8 cellular contexts compared by ENCODE assay signal in the genomic region with DNA sequence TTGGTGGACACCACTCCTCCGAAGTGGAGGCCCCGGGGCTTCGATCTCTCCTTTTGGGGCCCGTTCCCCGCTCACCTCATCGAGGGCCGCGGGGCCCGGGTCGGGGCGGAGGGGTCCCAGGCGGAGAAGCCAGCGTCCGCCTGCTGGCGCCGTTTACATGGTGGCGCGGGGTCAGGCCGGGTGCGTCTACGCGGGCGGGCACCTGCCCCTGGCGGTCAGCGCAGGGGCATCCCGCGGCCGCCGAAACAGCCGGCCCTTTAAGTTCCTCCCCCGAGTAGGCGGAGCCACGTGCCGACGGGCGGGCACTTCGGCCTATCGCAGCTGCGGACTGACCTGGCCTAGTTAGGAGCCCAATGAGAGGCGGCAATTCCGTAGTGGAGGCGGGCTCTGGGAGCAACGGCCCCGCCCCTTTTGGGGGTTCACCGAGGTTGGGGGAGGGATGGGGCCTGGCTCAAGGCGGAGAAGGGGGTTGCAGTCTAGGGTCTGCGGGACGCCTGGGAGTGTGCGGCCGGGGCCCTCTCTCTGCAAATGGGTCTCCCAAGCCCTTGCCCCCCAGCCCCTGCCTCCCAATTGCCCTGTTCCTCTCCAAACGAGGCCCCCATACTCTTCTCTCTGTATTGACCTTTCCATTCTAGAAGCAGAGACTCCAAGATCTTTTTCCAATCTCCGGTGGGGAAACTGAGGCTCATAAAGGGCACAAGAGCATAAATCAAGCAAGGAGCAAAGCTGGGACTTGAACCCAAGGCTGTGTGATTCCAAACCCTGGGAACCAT. TPM values are rescaled to one million over a fixed set of nuclear protein-coding genes. Genes with fewer than 3 reads are reported as not detected.
DNase-seq lines count a peak whose midpoint lies in the region; ATAC-seq, FAIRE-seq and TF ChIP-seq lines count a peak whose summit lies in the region.

Gene ABHD8 (minus strand): TSS at position 259 of the 773 bp plus-strand sequence. CDS start 1,809 bp downstream, outside the sequence.

- no peak within 1 kb of the TSS for H3K23ac ChIP-seq in IMR-90 (ENCODE audit: low read depth, low read length)

- in situ Hi-C loops in IMR-90 (cut with MboI; ENCODE audit: low sequenced_read_pairs) = no loop called here

- dilution Hi-C loops in IMR-90 (cut with HindIII; ENCODE audit: low sequenced_read_pairs, unreplicated experiment) = no loop called here

- H3K9ac ChIP-seq in IMR-90 (ENCODE audit: low read depth, low read length) = peak within 1 kb of the TSS; percentile 35
- peak within 1 kb of the TSS; percentile 52 to 72 for H3K9ac ChIP-seq in mucosa of rectum (ENCODE audit: low read depth in 1 of 2, low read length in 2 of 2)

- 1% methylated on average over 43 of the region's 52 CpGs; no CpG with 5 or more reads in 1 of the 2 experiments for WGBS in IMR-90 (ENCODE audit: extremely low coverage in 2 of 2, insufficient read length in 1 of 2), 2 experiments

- H3K4ac ChIP-seq in IMR-90 (ENCODE audit: low read depth, low read length) = peak within 1 kb of the TSS; percentile 68; the same call in 1 of the 2 replicates

- H3K18ac ChIP-seq in IMR-90 (ENCODE audit: low read depth, low read length) = 0 out of 2 replicates have a peak within 1 kb of the TSS, but pooled peaks have one; percentile 2

- peak within 1 kb of the TSS; percentile 66 for H3K14ac ChIP-seq in IMR-90 (replicated peaks; ENCODE audit: low read depth, low read length)

- TF ChIP-seq CTCF in D721Med (IDR thresholded peaks at IDR 0.05; ENCODE audit: insufficient read depth, missing control alignments) (no peak), IMR-90 (conservative IDR thresholded peaks at IDR 0.05; ENCODE audit: low read depth, low read length) (peak; percentile 51), OCI-LY7 (conservative IDR thresholded peaks at IDR 0.05; ENCODE audit: low read length) (peak; percentile 39)

- no peak within 1 kb of the TSS; the same call in 1 of the 2 replicates for H2BK20ac ChIP-seq in IMR-90 (ENCODE audit: low read depth, low read length)

- H2AK5ac ChIP-seq in IMR-90 (ENCODE audit: low read depth, low read length) = peak within 1 kb of the TSS; percentile 90

- intact Hi-C loops in IMR-90 (cut with micrococcal nuclease) (loop anchor here (1.0 kb wide), 1 partner anchor 11 kb away; no protein-coding TSS in a partner anchor), OCI-LY7 (cut with micrococcal nuclease; ENCODE audit: unreplicated experiment) (no loop called here)

- peak within 1 kb of the TSS; percentile 90 for H2AFZ ChIP-seq in IMR-90 (replicated peaks; ENCODE audit: low read length, poor library complexity)
- peak within 1 kb of the TSS; percentile 29; the same call in 1 of the 2 replicates for H2AFZ ChIP-seq in OCI-LY7 (ENCODE audit: low read length)

- H3K4me3 ChIP-seq in IMR-90 (ENCODE audit: insufficient read depth, low read depth, low read length) (peak within 1 kb of the TSS; percentile 61), OCI-LY7 (ENCODE audit: low read depth, low read length, poor library complexity, severe bottlenecking) (peak within 1 kb of the TSS; percentile 74), mucosa of rectum (ENCODE audit: low read length in 2 of 2) (peak within 1 kb of the TSS; percentile 65 to 67)

- peak within 1 kb of the TSS; percentile 96 for H4K8ac ChIP-seq in IMR-90 (ENCODE audit: low read depth in 2 of 2, low read length in 2 of 2)

- H2BK120ac ChIP-seq in IMR-90 (ENCODE audit: low read depth, low read length) = peak within 1 kb of the TSS; percentile 53; the same call in 1 of the 2 replicates

- H3K4me2 ChIP-seq in IMR-90 (ENCODE audit: low read depth, low read length) = peak within 1 kb of the TSS; percentile 90
- peak within 1 kb of the TSS; percentile 95 for H3K4me2 ChIP-seq in OCI-LY7 (ENCODE audit: low read length)

- H3K9me3 ChIP-seq in IMR-90 (ENCODE audit: control insufficient read depth, insufficient read depth, low read length) = peaks cover under 1% of the 10 kb centered on the region; the same call in 1 of the 2 replicates
- H3K9me3 ChIP-seq in OCI-LY7 (ENCODE audit: low read length) = no peaks in the 10 kb centered on the region
- no peaks in the 10 kb centered on the region for H3K9me3 ChIP-seq in mucosa of rectum (ENCODE audit: control insufficient read depth in 2 of 2, low read length in 2 of 2)

- peak; percentile 51 for ATAC-seq in GM21423 (IDR thresholded peaks at IDR 0.05; ENCODE audit: unreplicated experiment)
- peak; percentile 89 for ATAC-seq in IMR-90 (ENCODE audit: low read depth)

- H3K4me1 ChIP-seq in IMR-90 (ENCODE audit: control insufficient read depth, insufficient read depth, low read length) = peaks cover 8% of the 10 kb centered on the region
- H3K4me1 ChIP-seq in OCI-LY7 (ENCODE audit: insufficient read depth, low read length, poor library complexity, severe bottlenecking) = peaks cover 40% of the 10 kb centered on the region
- H3K4me1 ChIP-seq in mucosa of rectum (ENCODE audit: control insufficient read depth in 2 of 2, insufficient read depth in 2 of 2, low read length in 2 of 2) = peaks cover 29 to 34% of the 10 kb centered on the region in 2 donors

- H3K79me1 ChIP-seq in IMR-90 (ENCODE audit: low read depth in 1 of 2, low read length in 2 of 2) = peaks cover 21 to 48% of the 10 kb centered on the region in 2 experiments

- peak within 1 kb of the TSS; percentile 55 for H2BK5ac ChIP-seq in IMR-90 (ENCODE audit: low read depth, low read length, poor library complexity, severe bottlenecking)

- peak within 1 kb of the TSS; percentile 76 for H4K5ac ChIP-seq in IMR-90 (ENCODE audit: low read depth, low read length)

- DNase-seq in D721Med (ENCODE audit: insufficient read length, low spot score) (peak; percentile 78), IMR-90 (peak; percentile 94), OCI-LY7 (ENCODE audit: low spot score) (peak; percentile 98), erythroblast (lab: John Stamatoyannopoulos, UW) (peak; percentile 97)
- DNase-seq in activated T-cell treated with anti-CD3 and anti-CD28 coated beads, Interleukin-2, amount 50 U/mL, for 1 hour = peak; percentile 94
- DNase-seq in stimulated activated CD8-positive, alpha-beta memory T cell treated with anti-CD3 and anti-CD28 coated beads, Interleukin-4, amount 100 ng/mL, for 24 hours (ENCODE audit: low read depth) = peak; percentile 91

- H4K91ac ChIP-seq in IMR-90 (ENCODE audit: insufficient read depth, low read depth, low read length) = peak within 1 kb of the TSS; percentile 66

- TF ChIP-seq POLR2A in IMR-90 (IDR thresholded peaks at IDR 0.05; ENCODE audit: low read depth, low read length) (no peak), erythroblast (IDR thresholded peaks at IDR 0.05; ENCODE audit: low read length) (peak; percentile 38)

- H3K27ac ChIP-seq in IMR-90 (ENCODE audit: insufficient read depth, low read length) (peak within 1 kb of the TSS; percentile 23), OCI-LY7 (ENCODE audit: low read depth, low read length, poor library complexity, severe bottlenecking) (peak within 1 kb of the TSS; percentile 90), mucosa of rectum (ENCODE audit: low read depth in 2 of 2, low read length in 2 of 2) (peak within 1 kb of the TSS; percentile 18 to 48)

- peaks cover 8% of the 10 kb centered on the region for H3K79me2 ChIP-seq in OCI-LY7 (ENCODE audit: insufficient read depth, low read depth, low read length)

- POLR2A ChIA-PET in IMR-90 (lab: Charles Lee; ENCODE audit: unreplicated experiment) = no interaction called here
- POLR2A ChIA-PET in OCI-LY7 (lab: Charles Lee) = no interaction called here

- TF ChIP-seq RAD21 in IMR-90 (IDR thresholded peaks at IDR 0.05; ENCODE audit: low read length) = 0 out of 2 replicates have a peak, but pooled peaks have one; percentile 10

- H3K9me1 ChIP-seq in IMR-90 (ENCODE audit: insufficient read depth, low read length) = peaks cover 19% of the 10 kb centered on the region

- H3K56ac ChIP-seq in IMR-90 (ENCODE audit: extremely low read depth, insufficient read depth, low read length) = 0 out of 2 replicates have a peak within 1 kb of the TSS, but pooled peaks have one; percentile 37

- no peaks in the 10 kb centered on the region for H3K9me2 ChIP-seq in OCI-LY7 (ENCODE audit: insufficient read depth, low read length)

- BruUV-seq in IMR-90 (replicated peaks; lab: Mats Ljungman, UMichigan) (no TSS peak), OCI-LY7 (replicated peaks; lab: Mats Ljungman, UMichigan) (no TSS peak)

- H3K36me3 ChIP-seq in IMR-90 (ENCODE audit: control insufficient read depth, insufficient read depth, low read length) = peaks cover 6% of the 10 kb centered on the region
- peaks cover 12% of the 10 kb centered on the region for H3K36me3 ChIP-seq in OCI-LY7 (ENCODE audit: insufficient read depth, low read length)
- no peaks in the 10 kb centered on the region for H3K36me3 ChIP-seq in mucosa of rectum (ENCODE audit: control insufficient read depth in 2 of 2, insufficient read depth in 2 of 2, low read length in 2 of 2)

- no peak for FAIRE-seq in D721Med (lab: Jason Lieb, UNC)

- no peaks in the 10 kb centered on the region for H3K27me3 ChIP-seq in IMR-90 (ENCODE audit: control insufficient read depth, insufficient read depth, low read length)
- no peaks in the 10 kb centered on the region for H3K27me3 ChIP-seq in mucosa of rectum (ENCODE audit: control insufficient read depth in 2 of 2, insufficient read depth in 2 of 2, low read length in 2 of 2)

- CTCF ChIA-PET in IMR-90 (lab: Yijun Ruan, JAX) (no interaction called here), OCI-LY7 (lab: Charles Lee; ENCODE audit: unreplicated experiment) (interaction anchor here (1.4 kb wide), 1 partner anchor 9 kb away, joined by 3 read pairs; no protein-coding TSS in a partner anchor)

- 0 out of 3 replicates have a peak within 1 kb of the TSS, but pooled peaks have one; percentile 71 for H2BK15ac ChIP-seq in IMR-90 (ENCODE audit: low read depth, low read length)

- H2AK9ac ChIP-seq in IMR-90 (replicated peaks; ENCODE audit: low read depth, low read length, poor library complexity) = peak within 1 kb of the TSS; percentile 90

- H4K20me1 ChIP-seq in IMR-90 (ENCODE audit: insufficient read depth, low read length) (no peaks in the 10 kb centered on the region), OCI-LY7 (ENCODE audit: insufficient read depth, low read length) (no peaks in the 10 kb centered on the region)

TF ChIP-seq in IMR-90, 13 proteins besides CTCF, POLR2A, EP300 and RAD21 (continues in another document):
- peak; percentile 81; the same call in 1 of the 2 replicates for TF ChIP-seq MAZ (IDR thresholded peaks at IDR 0.05; ENCODE audit: borderline replicate concordance, low read depth, low read length)
- TF ChIP-seq NFE2L2 (IDR thresholded peaks at IDR 0.05; ENCODE audit: low read depth, low read length) = no peak

RNA-seq across cellular contexts. Expression of gene ABHD8, which starts in this region (rescaled TPM):
- total RNA-seq in IMR-90 (2012; rRNA removed) (3.6 and 3.9 TPM in 2 replicates), OCI-LY7 (2022) (17.3 and 18.9 TPM in 2 replicates)
- polyA plus RNA-seq in IMR-90 (2012; rRNA removed) = 10.2 and 11.4 TPM in 2 replicates
- polyA plus RNA-seq in IMR-90 (2012; cell fraction: cytosol; rRNA removed) = 8.5 and 19.6 TPM in 2 replicates
- polyA plus RNA-seq in IMR-90 (2012; cell fraction: nucleus; rRNA removed; ENCODE audit: low replicate concordance) = 4.4 and 10.7 TPM in 2 replicates
- 11.6 TPM in 2 replicates for total RNA-seq in OCI-LY7 (2014; rRNA removed; shearing (Covaris generic))

Comparison
In these comparisons a context has a peak if more than half of its experiments do, and no peak if none do; other contexts are left out.
1. Peak in every context shown above with its lines: DNase-seq, ATAC-seq, H3K4me3 ChIP-seq and H3K27ac ChIP-seq.
2. H3K27ac ChIP-seq: peak in every context shown above with its lines; median percentile 90 in OCI-LY7; 33 in mucosa of rectum; 23 in IMR-90.